ENCODE assay signal across 22 cellular contexts in the genomic region with DNA sequence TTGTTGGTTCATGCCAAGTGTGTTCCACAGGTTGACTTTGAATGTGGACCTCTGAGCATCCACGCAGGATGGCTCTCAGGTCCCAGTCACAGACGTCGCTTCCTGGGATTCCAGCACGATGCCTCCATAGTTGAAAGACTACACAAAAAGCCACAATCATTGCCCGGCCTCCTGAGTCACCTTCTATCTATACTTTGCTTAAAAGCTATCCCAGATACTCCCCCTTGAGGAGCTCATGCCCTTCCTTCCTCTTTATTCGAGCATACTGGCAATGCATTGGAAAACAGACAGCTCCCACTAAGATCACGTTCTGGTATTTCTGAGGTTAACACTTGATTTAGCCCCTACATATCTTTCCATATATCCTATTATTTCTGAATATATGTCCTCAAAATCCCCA.
"Had no signal": no experiment of that assay in that cellular context is flagged by ENCODE, and none has a peak within 500 bp of the region (broad histone marks: within the 10 kb centered on the region; RNA-seq: fewer than 3 reads in every experiment).

No MANE protein-coding gene starts in this region.

- H3K4me1 ChIP-seq: colonic mucosa had no signal

- H3K9me3 ChIP-seq: colonic mucosa, gastroesophageal sphincter, heart left ventricle, neutrophil, ovary, psoas muscle, right atrium auricular region, tibial nerve had no signal

- H3K27ac ChIP-seq: colonic mucosa, epithelial cell of prostate, gastroesophageal sphincter, heart left ventricle, neutrophil, ovary, psoas muscle, right atrium auricular region, tibial nerve had no signal

- H3K27me3 ChIP-seq: colonic mucosa, gastroesophageal sphincter, heart left ventricle, neutrophil, ovary, right atrium auricular region, tibial nerve had no signal

- H3K36me3 ChIP-seq: colonic mucosa, ovary had no signal

- ATAC-seq: gastroesophageal sphincter; heart left ventricle; left ventricle myocardium superior; psoas muscle; stimulated activated naive CD8-positive, alpha-beta T cell treated with anti-CD3 and anti-CD28 coated beads, Interleukin-15, amount 100 ng/mL, for 72 hours had no signal

- DNase-seq: activated CD4-positive, alpha-beta T cell treated with anti-CD3 and anti-CD28 coated beads, Interleukin-2, amount 50 U/mL, for 4 hours; activated effector memory CD4-positive, alpha-beta T cell treated with Interleukin-2 at 50 U/mL for 16 hours; activated naive CD4-positive, alpha-beta T cell treated with anti-CD3 and anti-CD28 coated beads, Interleukin-2, amount 10 ng/mL, durations not matched to agents 7 days and 5 days; activated T-cell treated with anti-CD3 and anti-CD28 coated beads, Interleukin-2, amount 50 U/mL, for 48 hours; amygdala; colonic mucosa; heart left ventricle; left ventricle myocardium superior; mammary epithelial cell; midbrain; ovary; psoas muscle; stimulated activated CD4-positive, alpha-beta T cell treated with anti-CD3 and anti-CD28 coated beads, Interleukin-12 subunit alpha, Interleukin-12 subunit beta, amount 100 ng/mL, for 4 hours; stimulated activated CD4-positive, alpha-beta T cell treated with anti-CD3 and anti-CD28 coated beads, Interleukin-4, amount 100 ng/mL, for 4 hours; stimulated activated naive CD8-positive, alpha-beta T cell treated with anti-CD3 and anti-CD28 coated beads, Interleukin-15, amount 100 ng/mL, for 72 hours; T-helper 1 cell; T-helper 9 cell had no signal

- H3K4me3 ChIP-seq: colonic mucosa, gastroesophageal sphincter, heart left ventricle, ovary, psoas muscle, right atrium auricular region, tibial nerve had no signal
